Comparison of ENCODE assay signal across 10 cellular contexts in genomic region chr17:5585814-5586558, GRCh38. TPM values are rescaled to one million over a fixed set of nuclear protein-coding genes. Genes with fewer than 3 reads are reported as not detected.
DNase-seq lines count a peak whose midpoint lies in the region; ATAC-seq and TF ChIP-seq lines count a peak whose summit lies in the region.
"Had no signal": no experiment of that assay in that cellular context is flagged by ENCODE, and none has a peak within 500 bp of the region (broad histone marks: within the 10 kb centered on the region; RNA-seq: fewer than 3 reads in every experiment).

No MANE protein-coding gene starts in this region.

- no peaks in the 10 kb centered on the region for H3K27me3 Mint-ChIP-seq in activated CD4-positive, alpha-beta T cell treated with anti-CD3 and anti-CD28 coated beads for 36 hours
- no peaks in the 10 kb centered on the region for H3K27me3 Mint-ChIP-seq in effector memory CD8-positive, alpha-beta T cell

- peak overlapping the region; percentile 69 for H3K27ac Mint-ChIP-seq in activated CD4-positive, alpha-beta T cell treated with anti-CD3 and anti-CD28 coated beads for 36 hours
- H3K27ac Mint-ChIP-seq in effector memory CD8-positive, alpha-beta T cell: peak overlapping the region; percentile 99
- H3K27ac Mint-ChIP-seq: nephron had no signal

- DNase-seq in activated CD4-positive, alpha-beta T cell treated with anti-CD3 and anti-CD28 coated beads for 36 hours: peak; percentile 47
- DNase-seq in activated CD4-positive, alpha-beta T cell treated with anti-CD3 and anti-CD28 coated beads for 1 hour: no peak
- DNase-seq in NCI-H748 (lab: John Stamatoyannopoulos, UW; ENCODE audit: unreplicated experiment): peak; percentile 96
- no peak for DNase-seq in effector memory CD8-positive, alpha-beta T cell
- peak; percentile 21 for DNase-seq in stimulated activated naive CD8-positive, alpha-beta T cell treated with anti-CD3 and anti-CD28 coated beads, Interleukin-15, Interleukin-2, amounts not matched to agents 100 U/mL and 50 U/mL, for 24 hours
- no peak for DNase-seq in NCI-H1694 (lab: John Stamatoyannopoulos, UW)
- no peak for DNase-seq in WERI-Rb-1

- H3K36me3 ChIP-seq in WERI-Rb-1: no peaks in the 10 kb centered on the region

- TF ChIP-seq CTCF in WERI-Rb-1 (IDR thresholded peaks at IDR 0.05; ENCODE audit: low read depth, low read length): no peak

- H3K9me3 ChIP-seq in WERI-Rb-1 (ENCODE audit: severe bottlenecking): no peaks in the 10 kb centered on the region

- POLR2A ChIA-PET in activated CD4-positive, alpha-beta T cell treated with anti-CD3 and anti-CD28 coated beads for 36 hours (lab: Charles Lee): no interaction called here

- no peaks in the 10 kb centered on the region for H3K27me3 ChIP-seq in WERI-Rb-1 (ENCODE audit: insufficient read depth, low read depth, severe bottlenecking)

- no peak overlapping the region for H3K27ac ChIP-seq in WERI-Rb-1
- H3K27ac ChIP-seq: C4-2B had no signal

- H3K4me3 ChIP-seq in WERI-Rb-1 (ENCODE audit: low read depth, low read length): no peak overlapping the region

- intact Hi-C loops in activated CD4-positive, alpha-beta T cell treated with anti-CD3 and anti-CD28 coated beads for 36 hours (cut with DNase I, micrococcal nuclease): loop anchor here (2.0 to 10.0 kb wide), 5 partner anchors 637 to 1059 kb away; partner anchors contain the start of genes KIAA0753 (in 2 of the 2) and TXNDC17 (in 2 of the 2)

- ATAC-seq in activated CD4-positive, alpha-beta T cell treated with anti-CD3 and anti-CD28 coated beads for 36 hours: peak; percentile 8
- ATAC-seq in effector memory CD8-positive, alpha-beta T cell (replicated peaks): no peak
- no peak for ATAC-seq in stimulated activated naive CD8-positive, alpha-beta T cell treated with anti-CD3 and anti-CD28 coated beads, Interleukin-15, Interleukin-2, amounts not matched to agents 100 U/mL and 50 U/mL, for 24 hours
- no peak for ATAC-seq in GM19455 (IDR thresholded peaks at IDR 0.05; ENCODE audit: unreplicated experiment)

- CTCF ChIA-PET in activated CD4-positive, alpha-beta T cell treated with anti-CD3 and anti-CD28 coated beads for 36 hours (lab: Charles Lee): interaction anchor here (0.7 kb wide), 1 partner anchor 115 kb away, joined by 3 read pairs; no protein-coding TSS in a partner anchor

- H3K4me1 Mint-ChIP-seq in activated CD4-positive, alpha-beta T cell treated with anti-CD3 and anti-CD28 coated beads for 36 hours: peaks cover 50% of the 10 kb centered on the region
- peaks cover 43 to 51% of the 10 kb centered on the region in 2 donors for H3K4me1 Mint-ChIP-seq in effector memory CD8-positive, alpha-beta T cell (ENCODE audit: low read depth in 2 of 2)

- no peaks in the 10 kb centered on the region for H3K9me3 Mint-ChIP-seq in activated CD4-positive, alpha-beta T cell treated with anti-CD3 and anti-CD28 coated beads for 36 hours (ENCODE audit: low read depth)
- no peaks in the 10 kb centered on the region for H3K9me3 Mint-ChIP-seq in effector memory CD8-positive, alpha-beta T cell
- H3K9me3 Mint-ChIP-seq: nephron had no signal

- H3K36me3 Mint-ChIP-seq in activated CD4-positive, alpha-beta T cell treated with anti-CD3 and anti-CD28 coated beads for 36 hours (ENCODE audit: low read depth): peaks cover 12% of the 10 kb centered on the region
- H3K36me3 Mint-ChIP-seq in effector memory CD8-positive, alpha-beta T cell (ENCODE audit: insufficient read depth): peaks cover 27% of the 10 kb centered on the region

- peak overlapping the region; percentile 10 for H3K4me3 Mint-ChIP-seq in activated CD4-positive, alpha-beta T cell treated with anti-CD3 and anti-CD28 coated beads for 36 hours
- H3K4me3 Mint-ChIP-seq in effector memory CD8-positive, alpha-beta T cell: peak overlapping the region; percentile 41 to 58
- H3K4me3 Mint-ChIP-seq: nephron had no signal

RNA-seq across cellular contexts. Expression of gene NLRP1, which starts 1.7 kb away (rescaled TPM):
- 10 to 100 TPM; 31.2 to 34.0 TPM for total RNA-seq in activated CD4-positive, alpha-beta T cell treated with anti-CD3 and anti-CD28 coated beads for 36 hours

Comparison
In these comparisons a context has a peak if more than half of its experiments do, and no peak if none do; other contexts are left out.
1. DNase-seq: peak in activated CD4-positive, alpha-beta T cell treated with anti-CD3 and anti-CD28 coated beads for 36 hours (single experiment), NCI-H748 (single experiment) and stimulated activated naive CD8-positive, alpha-beta T cell treated with anti-CD3 and anti-CD28 coated beads, Interleukin-15, Interleukin-2, amounts not matched to agents 100 U/mL and 50 U/mL, for 24 hours (single experiment); none in activated CD4-positive, alpha-beta T cell treated with anti-CD3 and anti-CD28 coated beads for 1 hour (single experiment), effector memory CD8-positive, alpha-beta T cell (0 of 3), NCI-H1694 (single experiment) and WERI-Rb-1 (single experiment).